23 cellular contexts compared by ENCODE assay signal in genomic region chr6:127550403-127550802, GRCh38. TPM values are rescaled to one million over a fixed set of nuclear protein-coding genes. Genes with fewer than 3 reads are reported as not detected.
DNase-seq lines count a peak whose midpoint lies in the region; ATAC-seq, FAIRE-seq and TF ChIP-seq lines count a peak whose summit lies in the region.
"Had no signal": no experiment of that assay in that cellular context is flagged by ENCODE, and none has a peak within 500 bp of the region (broad histone marks: within the 10 kb centered on the region; RNA-seq: fewer than 3 reads in every experiment).

No MANE protein-coding gene starts in this region.

- no peak overlapping the region for H3K27ac ChIP-seq in pancreas
- H3K27ac ChIP-seq: BLaER1 treated with 17β-estradiol and CSF1 and Interleukin-3, amounts not matched to agents 10 nM and 100 nM; ovary; skin epidermis had no signal

- TF ChIP-seq CTCF in D721Med (IDR thresholded peaks at IDR 0.05; ENCODE audit: insufficient read depth, missing control alignments), result no peak
- no peak for TF ChIP-seq CTCF in fibroblast of mammary gland (conservative IDR thresholded peaks at IDR 0.05; ENCODE audit: control insufficient read depth, insufficient read depth, low read depth, low read length)
- TF ChIP-seq CTCF in pancreas (IDR thresholded peaks at IDR 0.05), result no peak

- H3K27me3 ChIP-seq in pancreas, result peaks cover 0 to 5% (median 0%) of the 10 kb centered on the region in 4 donors
- H3K27me3 ChIP-seq: BLaER1 treated with 17β-estradiol and CSF1 and Interleukin-3, amounts not matched to agents 10 nM and 100 nM; ovary had no signal

- DNase-seq in D721Med (ENCODE audit: insufficient read length, low spot score), result no peak
- DNase-seq in RKO (ENCODE audit: low spot score), result peak; percentile 19
- peak; percentile 74 for DNase-seq in fibroblast of mammary gland (ENCODE audit: low read depth)
- DNase-seq in pancreas, result no peak
- no peak for DNase-seq in NCI-H2107 (lab: John Stamatoyannopoulos, UW)
- DNase-seq in activated T-helper 2 cell treated with anti-CD3 and anti-CD28 coated beads, Interferon-gamma antibody, Interleukin-2, Interleukin-4, amounts not matched to agents 10 μg/mL and 5 μg/mL and 100 μg/mL, durations not matched to agents 14 hours and 24 hours and 36 hours (ENCODE audit: low spot score), result no peak
- no peak for DNase-seq in DMS 273 treated with DMSO at 0.1 percent for 48 hours (lab: John Stamatoyannopoulos, UW)
- DNase-seq: activated CD4-positive, CD25-positive, alpha-beta regulatory T cell; aorta; cortex of kidney; erythroblast; NCI-H1436; NCI-H345; ovary; SIG-M5; stimulated activated CD4-positive, alpha-beta T cell treated with anti-CD3 and anti-CD28 coated beads, Interleukin-4, amount 100 ng/mL, for 4 hours had no signal

- FAIRE-seq in D721Med (lab: Jason Lieb, UNC), result peak; percentile 69
- FAIRE-seq in pancreas (lab: Jason Lieb, UNC), result no peak
- FAIRE-seq: GM12878 had no signal

- H3K9me3 Mint-ChIP-seq in activated T-helper 2 cell treated with anti-CD3 and anti-CD28 coated beads, Interferon-gamma antibody, Interleukin-2, Interleukin-4, amounts not matched to agents 10 μg/mL and 5 μg/mL and 100 μg/mL, durations not matched to agents 14 hours and 24 hours and 36 hours, result no peaks in the 10 kb centered on the region
- H3K9me3 Mint-ChIP-seq: T-helper 1 cell treated with Interleukin-12 subunit alpha and Interleukin-12 subunit beta and Interleukin-4 antibody, amounts not matched to agents 30 μg/mL and 1 μg/mL, for 36 hours had no signal

- intact Hi-C loops in pancreas (cut with DNase I), result no loop called here
- intact Hi-C loops in activated T-helper 2 cell treated with anti-CD3 and anti-CD28 coated beads, Interferon-gamma antibody, Interleukin-2, Interleukin-4, amounts not matched to agents 10 μg/mL and 5 μg/mL and 100 μg/mL, durations not matched to agents 14 hours and 24 hours and 36 hours (cut with micrococcal nuclease), result loop anchor here (5.0 kb wide), 1 partner anchor 92 kb away; no protein-coding TSS in a partner anchor

- H3K4me3 Mint-ChIP-seq in activated T-helper 2 cell treated with anti-CD3 and anti-CD28 coated beads, Interferon-gamma antibody, Interleukin-2, Interleukin-4, amounts not matched to agents 10 μg/mL and 5 μg/mL and 100 μg/mL, durations not matched to agents 14 hours and 24 hours and 36 hours (ENCODE audit: low read depth), result no peak overlapping the region
- H3K4me3 Mint-ChIP-seq: T-helper 1 cell treated with Interleukin-12 subunit alpha and Interleukin-12 subunit beta and Interleukin-4 antibody, amounts not matched to agents 30 μg/mL and 1 μg/mL, for 36 hours had no signal

- peaks cover 0 to 5% (median 0%) of the 10 kb centered on the region in 3 donors for H3K4me1 ChIP-seq in pancreas
- H3K4me1 ChIP-seq: BLaER1 treated with 17β-estradiol and CSF1 and Interleukin-3, amounts not matched to agents 10 nM and 100 nM had no signal

- H3K36me3 Mint-ChIP-seq in activated T-helper 2 cell treated with anti-CD3 and anti-CD28 coated beads, Interferon-gamma antibody, Interleukin-2, Interleukin-4, amounts not matched to agents 10 μg/mL and 5 μg/mL and 100 μg/mL, durations not matched to agents 14 hours and 24 hours and 36 hours (ENCODE audit: low read depth), result no peaks in the 10 kb centered on the region

- no peaks in the 10 kb centered on the region for H3K4me1 Mint-ChIP-seq in activated T-helper 2 cell treated with anti-CD3 and anti-CD28 coated beads, Interferon-gamma antibody, Interleukin-2, Interleukin-4, amounts not matched to agents 10 μg/mL and 5 μg/mL and 100 μg/mL, durations not matched to agents 14 hours and 24 hours and 36 hours (ENCODE audit: low read depth)

- no peaks in the 10 kb centered on the region for H3K36me3 ChIP-seq in pancreas
- H3K36me3 ChIP-seq: BLaER1 treated with 17β-estradiol and CSF1 and Interleukin-3, amounts not matched to agents 10 nM and 100 nM; ovary had no signal

- no peak overlapping the region for H3K27ac Mint-ChIP-seq in activated T-helper 2 cell treated with anti-CD3 and anti-CD28 coated beads, Interferon-gamma antibody, Interleukin-2, Interleukin-4, amounts not matched to agents 10 μg/mL and 5 μg/mL and 100 μg/mL, durations not matched to agents 14 hours and 24 hours and 36 hours
- H3K27ac Mint-ChIP-seq: T-helper 1 cell treated with Interleukin-12 subunit alpha and Interleukin-12 subunit beta and Interleukin-4 antibody, amounts not matched to agents 30 μg/mL and 1 μg/mL, for 36 hours had no signal

- peaks cover 26% of the 10 kb centered on the region for H3K27me3 Mint-ChIP-seq in activated T-helper 2 cell treated with anti-CD3 and anti-CD28 coated beads, Interferon-gamma antibody, Interleukin-2, Interleukin-4, amounts not matched to agents 10 μg/mL and 5 μg/mL and 100 μg/mL, durations not matched to agents 14 hours and 24 hours and 36 hours (ENCODE audit: low read depth)

- H3K9me3 ChIP-seq in pancreas, result no peaks in the 10 kb centered on the region
- H3K9me3 ChIP-seq: BLaER1 treated with 17β-estradiol and CSF1 and Interleukin-3, amounts not matched to agents 10 nM and 100 nM; ovary had no signal

- no peak overlapping the region for H3K4me3 ChIP-seq in fibroblast of mammary gland (ENCODE audit: control insufficient read depth, low read depth, low read length)
- H3K4me3 ChIP-seq in pancreas, result no peak overlapping the region
- H3K4me3 ChIP-seq: BLaER1 treated with 17β-estradiol and CSF1 and Interleukin-3, amounts not matched to agents 10 nM and 100 nM; GM12878; ovary; skin epidermis had no signal

- ATAC-seq in pancreas, result peak; percentile 27 to 50 (median 34)
- ATAC-seq in HG03045 (IDR thresholded peaks at IDR 0.05; ENCODE audit: unreplicated experiment), result no peak
- ATAC-seq: GM12878 had no signal

RNA-seq across cellular contexts. Expression of gene C6orf58, which starts 26.6 kb away (rescaled TPM):
- total RNA-seq in pancreas, result under 1 TPM in 4 of 6 donors, not detected in 2; 0.15 to 0.34 (median 0.22) TPM
- polyA plus RNA-seq in pancreas, result under 1 TPM; 0.23 to 0.45 TPM
- not detected in 2 replicates for total RNA-seq in activated T-helper 2 cell treated with anti-CD3 and anti-CD28 coated beads, Interferon-gamma antibody, Interleukin-2, Interleukin-4, amounts not matched to agents 10 μg/mL and 5 μg/mL and 100 μg/mL, durations not matched to agents 14 hours and 24 hours and 36 hours
- total RNA-seq: activated CD8-positive, alpha-beta memory T cell treated with anti-CD3 and anti-CD28 coated beads for 36 hours; aorta; HT1080 had no signal
- polyA plus RNA-seq: aorta, ovary had no signal

Comparison
In these comparisons a context has a peak if more than half of its experiments do, and no peak if none do; other contexts are left out.
1. DNase-seq: peak in RKO (single experiment) and fibroblast of mammary gland (single experiment); none in D721Med (single experiment), pancreas (0 of 6), NCI-H2107 (single experiment), activated T-helper 2 cell treated with anti-CD3 and anti-CD28 coated beads, Interferon-gamma antibody, Interleukin-2, Interleukin-4, amounts not matched to agents 10 μg/mL and 5 μg/mL and 100 μg/mL, durations not matched to agents 14 hours and 24 hours and 36 hours (single experiment) and DMS 273 treated with DMSO at 0.1 percent for 48 hours (single experiment).